In genomic region chr20:45229264-45230056, GRCh38 we compare ENCODE assay signal across 9 cellular contexts. TPM values are rescaled to one million over a fixed set of nuclear protein-coding genes. Genes with fewer than 3 reads are reported as not detected.
DNase-seq lines count a peak whose midpoint lies in the region; ATAC-seq and TF ChIP-seq lines count a peak whose summit lies in the region.
"Had no signal": no experiment of that assay in that cellular context is flagged by ENCODE, and none has a peak within 500 bp of the region (broad histone marks: within the 10 kb centered on the region; RNA-seq: fewer than 3 reads in every experiment).

No MANE protein-coding gene starts in this region.

- no peaks in the 10 kb centered on the region for H3K9me3 ChIP-seq in neuronal stem cell (replicated peaks in 1 of 2; ENCODE audit: control insufficient read depth in 2 of 2, insufficient read depth in 1 of 2, low read depth in 1 of 2, low read length in 2 of 2)

- H3K9ac ChIP-seq in neuronal stem cell (ENCODE audit: low read depth, low read length, poor library complexity), result peak overlapping the region; percentile 10

- H3K4me2 ChIP-seq in neuronal stem cell (ENCODE audit: insufficient read depth, low read length, poor library complexity, severe bottlenecking), result no peak overlapping the region

- peak overlapping the region; percentile 59 for H3K18ac ChIP-seq in neuronal stem cell (ENCODE audit: low read length)

- peak; percentile 49 for DNase-seq in activated CD4-positive, CD25-positive, alpha-beta regulatory T cell treated with anti-CD3 and anti-CD28 coated beads, Interleukin-2, amount 50 U/mL, for 72 hours
- DNase-seq in NCI-H69 (lab: John Stamatoyannopoulos, UW) (peak; percentile 11), neuronal stem cell (ENCODE audit: low spot score) (no peak), NCI-H2081 treated with DMSO at 0.1 percent for 48 hours (lab: John Stamatoyannopoulos, UW) (no peak), coronary artery (ENCODE audit: low spot score) (no peak)
- peak; percentile 67 for DNase-seq in activated naive CD8-positive, alpha-beta T cell treated with anti-CD3 and anti-CD28 coated beads for 36 hours

- no peak overlapping the region for H3K27ac Mint-ChIP-seq in activated naive CD8-positive, alpha-beta T cell treated with anti-CD3 and anti-CD28 coated beads for 36 hours
- H3K27ac Mint-ChIP-seq: activated naive CD8-positive, alpha-beta T cell had no signal

- peaks cover 47% of the 10 kb centered on the region for H3K27me3 Mint-ChIP-seq in activated naive CD8-positive, alpha-beta T cell treated with anti-CD3 and anti-CD28 coated beads for 36 hours

- no peaks in the 10 kb centered on the region for H3K36me3 ChIP-seq in neuronal stem cell (replicated peaks in 1 of 2; ENCODE audit: control insufficient read depth in 2 of 2, insufficient read depth in 2 of 2, low read length in 2 of 2)

- no peak overlapping the region for H2AFZ ChIP-seq in neuronal stem cell (ENCODE audit: low read length)

- no peaks in the 10 kb centered on the region for H3K79me1 ChIP-seq in neuronal stem cell (ENCODE audit: low read depth, low read length)

- ATAC-seq in activated CD4-positive, CD25-positive, alpha-beta regulatory T cell treated with anti-CD3 and anti-CD28 coated beads, Interleukin-2, amount 50 U/mL, for 24 hours, result no peak
- ATAC-seq in HG03342 (IDR thresholded peaks at IDR 0.05; ENCODE audit: unreplicated experiment), result no peak

- no peak overlapping the region for H2AK5ac ChIP-seq in neuronal stem cell (ENCODE audit: low read depth, low read length)

- no peak overlapping the region for H3K4me3 Mint-ChIP-seq in activated naive CD8-positive, alpha-beta T cell treated with anti-CD3 and anti-CD28 coated beads for 36 hours
- H3K4me3 Mint-ChIP-seq: activated naive CD8-positive, alpha-beta T cell had no signal

- peaks cover 0 to 11% (median 0%) of the 10 kb centered on the region in 3 experiments for H3K27me3 ChIP-seq in neuronal stem cell (ENCODE audit: control insufficient read depth in 3 of 3, insufficient read depth in 3 of 3, low read depth in 1 of 3, low read length in 3 of 3)

- WGBS in neuronal stem cell (ENCODE audit: extremely low coverage in 2 of 2, insufficient read length in 2 of 2, insufficient replicate concordance in 1 of 2), 2 donors, result no CpG with 5 or more reads among the region's 18 CpGs

- no peaks in the 10 kb centered on the region for H3K4me1 Mint-ChIP-seq in activated naive CD8-positive, alpha-beta T cell treated with anti-CD3 and anti-CD28 coated beads for 36 hours

- H3K23ac ChIP-seq in neuronal stem cell (ENCODE audit: low read depth, low read length, poor library complexity), result no peak overlapping the region

- no peak overlapping the region for H3K14ac ChIP-seq in neuronal stem cell (ENCODE audit: low read length)

- H4K8ac ChIP-seq in neuronal stem cell (ENCODE audit: low read depth, low read length), result no peak overlapping the region

- H3K9me3 Mint-ChIP-seq in activated naive CD8-positive, alpha-beta T cell treated with anti-CD3 and anti-CD28 coated beads for 36 hours, result peaks cover 2% of the 10 kb centered on the region

- H3K27ac ChIP-seq in neuronal stem cell (replicated peaks; ENCODE audit: low read length) (no peak overlapping the region), coronary artery (no peak overlapping the region)

- no peak for TF ChIP-seq CTCF in coronary artery (IDR thresholded peaks at IDR 0.05)

- no peaks in the 10 kb centered on the region for H3K4me1 ChIP-seq in neuronal stem cell (ENCODE audit: control insufficient read depth in 2 of 2, insufficient read depth in 1 of 2, low read depth in 1 of 2, low read length in 2 of 2)

- H4K91ac ChIP-seq in neuronal stem cell (ENCODE audit: low read depth, low read length, poor library complexity), result no peak overlapping the region

- no peak overlapping the region for H2BK15ac ChIP-seq in neuronal stem cell (ENCODE audit: low read length)

- H3K4me3 ChIP-seq in neuronal stem cell (ENCODE audit: low read length in 2 of 2), result no peak overlapping the region
- H3K4me3 ChIP-seq in coronary artery, result no peak overlapping the region

- no peaks in the 10 kb centered on the region for H3K36me3 Mint-ChIP-seq in activated naive CD8-positive, alpha-beta T cell treated with anti-CD3 and anti-CD28 coated beads for 36 hours

- no peak overlapping the region for H2BK120ac ChIP-seq in neuronal stem cell (ENCODE audit: low read depth, low read length)

- no peak overlapping the region for H2BK5ac ChIP-seq in neuronal stem cell (ENCODE audit: low read length)

- no peak overlapping the region for H3K4ac ChIP-seq in neuronal stem cell (ENCODE audit: low read length)

- H2BK12ac ChIP-seq in neuronal stem cell (ENCODE audit: low read length), result no peak overlapping the region

RNA-seq across cellular contexts. Expression of gene SEMG2, which starts 8.3 kb away (rescaled TPM):
- total RNA-seq in activated naive CD8-positive, alpha-beta T cell treated with anti-CD3 and anti-CD28 coated beads for 36 hours, result not detected
- polyA plus RNA-seq in neuronal stem cell (2013, experiment 1 of 2), result not detected
- not detected for polyA plus RNA-seq in neuronal stem cell (2013, experiment 2 of 2)

RNA-seq across cellular contexts. Expression of gene SEMG1, which starts 22.6 kb away (rescaled TPM):
- total RNA-seq in activated naive CD8-positive, alpha-beta T cell treated with anti-CD3 and anti-CD28 coated beads for 36 hours, result not detected
- polyA plus RNA-seq in neuronal stem cell (2013, experiment 1 of 2), result not detected
- not detected for polyA plus RNA-seq in neuronal stem cell (2013, experiment 2 of 2)

RNA-seq across cellular contexts. Expression of gene SLPI, which starts 24.9 kb away (rescaled TPM):
- not detected for total RNA-seq in activated naive CD8-positive, alpha-beta T cell treated with anti-CD3 and anti-CD28 coated beads for 36 hours
- not detected for polyA plus RNA-seq in neuronal stem cell (2013, experiment 1 of 2)
- polyA plus RNA-seq in neuronal stem cell (2013, experiment 2 of 2), result not detected

RNA-seq across cellular contexts. Expression of gene PI3, which starts 54.8 kb away (rescaled TPM):
- total RNA-seq in activated naive CD8-positive, alpha-beta T cell treated with anti-CD3 and anti-CD28 coated beads for 36 hours, result not detected
- polyA plus RNA-seq in neuronal stem cell (2013, experiment 1 of 2), result not detected
- not detected for polyA plus RNA-seq in neuronal stem cell (2013, experiment 2 of 2)

Comparison
In these comparisons a context has a peak if more than half of its experiments do, and no peak if none do; other contexts are left out.
1. DNase-seq: peak in activated CD4-positive, CD25-positive, alpha-beta regulatory T cell treated with anti-CD3 and anti-CD28 coated beads, Interleukin-2, amount 50 U/mL, for 72 hours (single experiment), NCI-H69 (single experiment) and activated naive CD8-positive, alpha-beta T cell treated with anti-CD3 and anti-CD28 coated beads for 36 hours (single experiment); none in neuronal stem cell (single experiment), NCI-H2081 treated with DMSO at 0.1 percent for 48 hours (single experiment) and coronary artery (single experiment).